8 cellular contexts compared by ENCODE assay signal in genomic region chr19:11814707-11815050, GRCh38. TPM values are rescaled to one million over a fixed set of nuclear protein-coding genes. Genes with fewer than 3 reads are reported as not detected.
DNase-seq lines count a peak whose midpoint lies in the region; ATAC-seq, FAIRE-seq and TF ChIP-seq lines count a peak whose summit lies in the region.

No MANE protein-coding gene starts in this region.

- no peak for FAIRE-seq in kidney (lab: Jason Lieb, UNC)

- peaks cover 9% of the 10 kb centered on the region for H3K27me3 Mint-ChIP-seq in brain

- H4K20me1 ChIP-seq in DOHH2 (ENCODE audit: control insufficient read depth, insufficient read depth, low read depth, low read length): no peaks in the 10 kb centered on the region

- intact Hi-C loops in kidney (cut with DNase I): no loop called here

- peaks cover 26% of the 10 kb centered on the region for H3K4me1 Mint-ChIP-seq in brain

- H3K4me2 ChIP-seq in DOHH2 (ENCODE audit: low read length): peak overlapping the region; percentile 98

- peaks cover 8% of the 10 kb centered on the region for H3K79me2 ChIP-seq in DOHH2 (ENCODE audit: control insufficient read depth, low read length)

- peaks cover 86% of the 10 kb centered on the region for H3K36me3 Mint-ChIP-seq in brain

- peak overlapping the region; percentile 35 to 88 for H3K9ac ChIP-seq in kidney (ENCODE audit: low read length in 2 of 2)
- H3K9ac ChIP-seq in subcutaneous abdominal adipose tissue (ENCODE audit: low read length in 5 of 5): peak overlapping the region; percentile 56 to 99 (median 90)

- H3K27me3 ChIP-seq in DOHH2 (ENCODE audit: control insufficient read depth, low read length) (no peaks in the 10 kb centered on the region), MG63 (no peaks in the 10 kb centered on the region), subcutaneous abdominal adipose tissue (ENCODE audit: control insufficient read depth in 5 of 5, insufficient read depth in 4 of 5, low read length in 5 of 5) (no peaks in the 10 kb centered on the region)

- H3K4me1 ChIP-seq in DOHH2 (ENCODE audit: control insufficient read depth, low read length) (peaks cover 15% of the 10 kb centered on the region), kidney (ENCODE audit: control insufficient read depth in 1 of 2, insufficient read depth in 1 of 2, low read depth in 1 of 2, low read length in 2 of 2) (peaks cover 0 to 4% of the 10 kb centered on the region in 2 donors), subcutaneous abdominal adipose tissue (ENCODE audit: control insufficient read depth in 5 of 5, insufficient read depth in 5 of 5, low read length in 5 of 5) (peaks cover 3 to 17% (median 12%) of the 10 kb centered on the region in 5 donors)

- H3K36me3 ChIP-seq in DOHH2 (ENCODE audit: control insufficient read depth, low read length) (no peaks in the 10 kb centered on the region), MG63 (peaks cover 40% of the 10 kb centered on the region), kidney (ENCODE audit: control insufficient read depth in 1 of 2, insufficient read depth in 2 of 2, low read length in 2 of 2) (no peaks in the 10 kb centered on the region), subcutaneous abdominal adipose tissue (ENCODE audit: control insufficient read depth in 5 of 5, insufficient read depth in 5 of 5, low read length in 5 of 5) (no peaks in the 10 kb centered on the region)

- H3K27ac ChIP-seq in DOHH2 (ENCODE audit: low read depth, low read length): no peak overlapping the region
- H3K27ac ChIP-seq in kidney (ENCODE audit: low read depth in 2 of 2, low read length in 2 of 2): peak overlapping the region; percentile 35 to 92
- H3K27ac ChIP-seq in subcutaneous abdominal adipose tissue (ENCODE audit: low read depth, low read length): peak overlapping the region; percentile 84

- in situ Hi-C loops in GM13976 (cut with MboI; ENCODE audit: low sequenced_read_pairs, unreplicated experiment): no loop called here

- H3K9me2 ChIP-seq in DOHH2 (replicated peaks; ENCODE audit: control insufficient read depth, low read length): no peaks in the 10 kb centered on the region

- ATAC-seq in GM21447 (IDR thresholded peaks at IDR 0.05; ENCODE audit: unreplicated experiment): no peak

- H3K27ac Mint-ChIP-seq in brain: peak overlapping the region in 3 of 5 experiments; percentile 89 to 93 (median 92)

- TF ChIP-seq CTCF in DOHH2 (IDR thresholded peaks at IDR 0.05; ENCODE audit: low read depth, low read length, poor library complexity, severe bottlenecking) (no peak), brain (conservative IDR thresholded peaks at IDR 0.05) (no peak), kidney (IDR thresholded peaks at IDR 0.05; ENCODE audit: borderline replicate concordance, extremely low read depth, insufficient read depth) (no peak), GM13976 (IDR thresholded peaks at IDR 0.05; ENCODE audit: borderline replicate concordance, control extremely low read depth, extremely low read depth, insufficient read depth, missing control alignments) (no peak)

- H3K4me3 ChIP-seq in DOHH2 (ENCODE audit: low read length) (peak overlapping the region; percentile 100), MG63 (peak overlapping the region; percentile 91), kidney (ENCODE audit: low read length in 2 of 2) (peak overlapping the region; percentile 83 to 86), subcutaneous abdominal adipose tissue (ENCODE audit: low read depth in 1 of 5, low read length in 5 of 5) (peak overlapping the region; percentile 87 to 98 (median 93))

- no peaks in the 10 kb centered on the region for H3F3A ChIP-seq in DOHH2 (ENCODE audit: control insufficient read depth, insufficient read depth)

- H3K9me3 Mint-ChIP-seq in brain: peaks cover 0 to 64% (median 22%) of the 10 kb centered on the region in 5 experiments

- no peaks in the 10 kb centered on the region for H3K9me3 ChIP-seq in DOHH2 (ENCODE audit: control insufficient read depth, insufficient read depth, low read length)
- peaks cover 33% of the 10 kb centered on the region for H3K9me3 ChIP-seq in MG63
- H3K9me3 ChIP-seq in kidney (ENCODE audit: control insufficient read depth in 1 of 2, low read length in 2 of 2): no peaks in the 10 kb centered on the region
- no peaks in the 10 kb centered on the region for H3K9me3 ChIP-seq in subcutaneous abdominal adipose tissue (ENCODE audit: control insufficient read depth in 5 of 5, low read length in 5 of 5)

- H3K4me3 Mint-ChIP-seq in brain: peak overlapping the region in 3 of 5 experiments; percentile 87 to 91 (median 87)

- peak; percentile 36 for DNase-seq in MG63
- DNase-seq in kidney: no peak
- no peak for DNase-seq in GM13976 (ENCODE audit: low spot score)
- DNase-seq in DMS114 treated with DMSO at 0.1 percent for 48 hours (lab: John Stamatoyannopoulos, UW; ENCODE audit: unreplicated experiment): no peak

RNA-seq across cellular contexts. Expression of gene ZNF440, which starts 0.6 kb away (rescaled TPM):
- 13.6 and 20.9 TPM in 2 replicates for total RNA-seq in MG63 (2014; rRNA removed; shearing (Covaris generic); ENCODE audit: low replicate concordance)
- polyA plus RNA-seq in brain (ENCODE audit: insufficient read depth, low read depth, low replicate concordance): 1.5 TPM
- 21.0 TPM for total RNA-seq in kidney
- 3.0 TPM for polyA plus RNA-seq in kidney (ENCODE audit: insufficient read depth, low read depth, low replicate concordance)

RNA-seq across cellular contexts. Expression of gene ZNF491, which starts 16.4 kb away (rescaled TPM):
- total RNA-seq in MG63 (2014; rRNA removed; shearing (Covaris generic); ENCODE audit: low replicate concordance): not detected in 2 replicates
- polyA plus RNA-seq in brain (ENCODE audit: insufficient read depth, low read depth, low replicate concordance) (2.0 TPM), kidney (ENCODE audit: insufficient read depth, low read depth, low replicate concordance) (1.1 TPM)
- total RNA-seq in kidney: 2.5 TPM

RNA-seq across cellular contexts. Expression of gene ZNF439, which starts 33.8 kb away (rescaled TPM):
- total RNA-seq in MG63 (2014; rRNA removed; shearing (Covaris generic); ENCODE audit: low replicate concordance): 0.40 and 0.64 TPM in 2 replicates
- polyA plus RNA-seq in brain (ENCODE audit: insufficient read depth, low read depth, low replicate concordance): 2.5 TPM
- total RNA-seq in kidney: 13.2 TPM
- 4.5 TPM for polyA plus RNA-seq in kidney (ENCODE audit: insufficient read depth, low read depth, low replicate concordance)

RNA-seq across cellular contexts. Expression of gene ZNF441, which starts 47.9 kb away (rescaled TPM):
- 5.7 and 21.8 TPM in 2 replicates for total RNA-seq in MG63 (2014; rRNA removed; shearing (Covaris generic); ENCODE audit: low replicate concordance)
- polyA plus RNA-seq in brain (ENCODE audit: insufficient read depth, low read depth, low replicate concordance) (0.58 TPM), kidney (ENCODE audit: insufficient read depth, low read depth, low replicate concordance) (4.4 TPM)
- 19.3 TPM for total RNA-seq in kidney
